ENCODE assay signal across 11 cellular contexts in the genomic region with DNA sequence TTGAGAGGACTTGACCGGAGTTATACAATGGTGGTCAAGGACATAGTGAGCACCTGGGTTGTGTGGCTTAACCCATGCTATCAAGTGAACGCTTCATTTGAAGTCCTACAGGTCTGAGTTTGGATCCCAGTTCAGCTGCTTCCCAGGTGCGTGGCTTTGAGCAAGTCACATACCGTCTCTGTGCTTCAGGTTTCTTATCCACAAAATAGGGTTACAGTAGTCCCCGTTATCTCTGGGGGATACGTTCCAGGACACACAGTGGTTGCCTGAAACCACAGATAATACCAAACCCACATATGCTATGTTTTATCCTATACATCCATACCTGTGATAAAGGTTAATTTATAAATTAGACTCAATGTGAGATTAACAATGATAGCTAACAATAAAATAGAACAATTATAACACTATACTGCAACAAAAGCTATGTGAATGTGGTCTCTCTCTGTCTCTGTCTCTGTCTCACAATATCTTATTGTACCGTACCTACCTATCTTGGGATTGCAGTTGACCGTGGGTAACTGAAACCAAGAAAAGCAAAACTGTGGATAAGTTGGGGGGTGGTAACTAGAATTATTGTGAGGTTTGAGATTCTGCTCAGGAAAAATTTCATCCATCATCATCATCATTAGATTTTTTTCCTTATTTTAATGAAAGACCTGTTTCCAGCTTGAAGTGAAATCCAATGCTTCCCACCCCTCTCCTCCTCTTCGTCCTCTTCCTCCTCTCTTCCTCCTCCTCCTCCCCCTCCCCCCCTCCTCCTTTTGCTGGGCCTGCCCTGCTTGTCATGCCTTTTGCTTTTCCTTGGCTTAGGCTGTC. TPM values are rescaled to one million over a fixed set of nuclear protein-coding genes. Genes with fewer than 3 reads are reported as not detected.
DNase-seq lines count a peak whose midpoint lies in the region; ATAC-seq, FAIRE-seq and TF ChIP-seq lines count a peak whose summit lies in the region.
"Had no signal": no experiment of that assay in that cellular context is flagged by ENCODE, and none has a peak within 500 bp of the region (broad histone marks: within the 10 kb centered on the region; RNA-seq: fewer than 3 reads in every experiment).

No MANE protein-coding gene starts in this region.

- intact Hi-C loops in activated CD8-positive, alpha-beta T cell treated with anti-CD3 and anti-CD28 coated beads for 36 hours (cut with micrococcal nuclease) = loop anchor here (2.0 kb wide), 1 partner anchor 21 kb away; no protein-coding TSS in a partner anchor
- intact Hi-C loops in kidney (cut with DNase I) = no loop called here

- peaks cover 21 to 23% of the 10 kb centered on the region in 2 donors for H3K36me3 ChIP-seq in stomach smooth muscle (ENCODE audit: control insufficient read depth in 2 of 2, insufficient read depth in 2 of 2, low read length in 2 of 2)
- peaks cover 16 to 20% of the 10 kb centered on the region in 2 donors for H3K36me3 ChIP-seq in kidney (ENCODE audit: control insufficient read depth in 1 of 2, insufficient read depth in 2 of 2, low read length in 2 of 2)

- no peaks in the 10 kb centered on the region for H3K27me3 Mint-ChIP-seq in activated T-cell treated with anti-CD3 and anti-CD28 coated beads, Interleukin-2, amount 50 U/mL, for 72 hours (ENCODE audit: low read depth)
- H3K27me3 Mint-ChIP-seq in activated CD8-positive, alpha-beta T cell treated with anti-CD3 and anti-CD28 coated beads for 36 hours = peaks cover 2% of the 10 kb centered on the region
- H3K27me3 Mint-ChIP-seq in immature natural killer cell (ENCODE audit: low read depth in 3 of 3) (peaks cover 0 to 7% (median 2%) of the 10 kb centered on the region in 3 donors), mesothelial cell of epicardium (ENCODE audit: low read depth) (no peaks in the 10 kb centered on the region)

- H3K9me3 Mint-ChIP-seq in activated T-cell treated with anti-CD3 and anti-CD28 coated beads, Interleukin-2, amount 50 U/mL, for 72 hours = peaks cover 2 to 7% of the 10 kb centered on the region in 2 donors
- H3K9me3 Mint-ChIP-seq in activated CD8-positive, alpha-beta T cell treated with anti-CD3 and anti-CD28 coated beads for 36 hours = peaks cover 8% of the 10 kb centered on the region
- H3K9me3 Mint-ChIP-seq in immature natural killer cell (no peaks in the 10 kb centered on the region), mesothelial cell of epicardium (no peaks in the 10 kb centered on the region)

- peak overlapping the region; percentile 89 for H3K27ac Mint-ChIP-seq in activated T-cell treated with anti-CD3 and anti-CD28 coated beads, Interleukin-2, amount 50 U/mL, for 72 hours
- peak overlapping the region; percentile 95 for H3K27ac Mint-ChIP-seq in activated CD8-positive, alpha-beta T cell treated with anti-CD3 and anti-CD28 coated beads for 36 hours
- H3K27ac Mint-ChIP-seq in immature natural killer cell = peak overlapping the region; percentile 59 to 95 (median 88)
- no peak overlapping the region for H3K27ac Mint-ChIP-seq in mesothelial cell of epicardium

- CTCF ChIA-PET in activated CD8-positive, alpha-beta T cell treated with anti-CD3 and anti-CD28 coated beads for 36 hours (lab: Charles Lee) = interaction anchor here (0.8 to 17.2 kb wide), 9 partner anchors 10 to 107 kb away, joined by 3 to 216 read pairs (median 3); partner anchors contain the start of gene LBH

- H3K9ac ChIP-seq in stomach smooth muscle (ENCODE audit: low read length in 2 of 2) (no peak overlapping the region), kidney (ENCODE audit: low read length in 2 of 2) (no peak overlapping the region)

- H3K27me3 ChIP-seq in stomach smooth muscle (ENCODE audit: control insufficient read depth in 1 of 2, insufficient read depth in 2 of 2, low read length in 2 of 2) = no peaks in the 10 kb centered on the region

- H3K9me3 ChIP-seq in stomach smooth muscle (ENCODE audit: control insufficient read depth in 2 of 2, low read length in 2 of 2) (no peaks in the 10 kb centered on the region), kidney (ENCODE audit: control insufficient read depth in 1 of 2, low read length in 2 of 2) (no peaks in the 10 kb centered on the region)

- H3K4me1 ChIP-seq in stomach smooth muscle (ENCODE audit: control insufficient read depth, insufficient read depth, low read length) (peaks cover 50% of the 10 kb centered on the region), kidney (ENCODE audit: control insufficient read depth in 1 of 2, insufficient read depth in 1 of 2, low read depth in 1 of 2, low read length in 2 of 2) (peaks cover 16 to 31% of the 10 kb centered on the region in 2 donors)

- DNase-seq in activated T-cell treated with anti-CD3 and anti-CD28 coated beads, Interleukin-2, amount 50 U/mL, for 72 hours = no peak
- DNase-seq in activated T-cell treated with anti-CD3 and anti-CD28 coated beads, Interleukin-2, amount 50 U/mL, for 48 hours = no peak
- DNase-seq in activated CD8-positive, alpha-beta T cell treated with anti-CD3 and anti-CD28 coated beads for 36 hours = no peak
- DNase-seq in immature natural killer cell (no peak), kidney (no peak), mesothelial cell of epicardium (ENCODE audit: low spot score in 2 of 2, unreplicated experiment in 2 of 2) (no peak)
- DNase-seq: EL, KBM-7, NCI-H2029 treated with DMSO at 0.1 percent for 48 hours had no signal

- peak overlapping the region; percentile 46 for H3K27ac ChIP-seq in stomach smooth muscle (ENCODE audit: low read length)
- H3K27ac ChIP-seq in kidney (ENCODE audit: low read depth in 2 of 2, low read length in 2 of 2) = peak overlapping the region in 1 of 2 donors; percentile 51

- FAIRE-seq in kidney (lab: Jason Lieb, UNC) = no peak

- H3K4me1 Mint-ChIP-seq in activated T-cell treated with anti-CD3 and anti-CD28 coated beads, Interleukin-2, amount 50 U/mL, for 72 hours (ENCODE audit: low read depth) = peaks cover 92% of the 10 kb centered on the region
- peaks cover 95% of the 10 kb centered on the region for H3K4me1 Mint-ChIP-seq in activated CD8-positive, alpha-beta T cell treated with anti-CD3 and anti-CD28 coated beads for 36 hours (ENCODE audit: low read depth)
- H3K4me1 Mint-ChIP-seq in immature natural killer cell (peaks cover 89 to 94% of the 10 kb centered on the region in 2 donors), mesothelial cell of epicardium (peaks cover 32% of the 10 kb centered on the region)

- H3K4me3 ChIP-seq in stomach smooth muscle (ENCODE audit: low read length in 2 of 2) (no peak overlapping the region), kidney (ENCODE audit: low read length in 2 of 2) (no peak overlapping the region)

- peaks cover 8 to 40% of the 10 kb centered on the region in 2 donors for H3K36me3 Mint-ChIP-seq in activated T-cell treated with anti-CD3 and anti-CD28 coated beads, Interleukin-2, amount 50 U/mL, for 72 hours (ENCODE audit: insufficient read depth in 2 of 2)
- H3K36me3 Mint-ChIP-seq in activated CD8-positive, alpha-beta T cell treated with anti-CD3 and anti-CD28 coated beads for 36 hours (ENCODE audit: low read depth) = peaks cover 93% of the 10 kb centered on the region
- H3K36me3 Mint-ChIP-seq in immature natural killer cell (peaks cover 17 to 24% (median 19%) of the 10 kb centered on the region in 3 donors), mesothelial cell of epicardium (peaks cover 18% of the 10 kb centered on the region)

- no peak for ATAC-seq in activated T-cell treated with anti-CD3 and anti-CD28 coated beads, Interleukin-2, amount 50 U/mL, for 72 hours (replicated peaks in 1 of 2)
- no peak for ATAC-seq in activated CD8-positive, alpha-beta T cell treated with anti-CD3 and anti-CD28 coated beads for 36 hours
- no peak for ATAC-seq in GM19467 (IDR thresholded peaks at IDR 0.05; ENCODE audit: unreplicated experiment)

- TF ChIP-seq CTCF in activated CD8-positive, alpha-beta T cell treated with anti-CD3 and anti-CD28 coated beads for 36 hours (IDR thresholded peaks at IDR 0.05) = no peak
- no peak for TF ChIP-seq CTCF in kidney (IDR thresholded peaks at IDR 0.05; ENCODE audit: borderline replicate concordance, extremely low read depth, insufficient read depth)
- no peak for TF ChIP-seq CTCF in mesothelial cell of epicardium (IDR thresholded peaks at IDR 0.05; ENCODE audit: unreplicated experiment)

- H3K4me3 Mint-ChIP-seq in activated T-cell treated with anti-CD3 and anti-CD28 coated beads, Interleukin-2, amount 50 U/mL, for 72 hours = peak overlapping the region in 1 of 2 donors; percentile 64
- H3K4me3 Mint-ChIP-seq in activated CD8-positive, alpha-beta T cell treated with anti-CD3 and anti-CD28 coated beads for 36 hours = peak overlapping the region; percentile 53
- H3K4me3 Mint-ChIP-seq in immature natural killer cell (peak overlapping the region in 3 of 5 donors; percentile 74 to 75 (median 75)), mesothelial cell of epicardium (no peak overlapping the region)

- POLR2A ChIA-PET in activated CD8-positive, alpha-beta T cell treated with anti-CD3 and anti-CD28 coated beads for 36 hours (lab: Charles Lee) = interaction anchor here (0.6 to 23.4 kb wide), 7 partner anchors 8 to 170 kb away, joined by 3 to 440 read pairs (median 4); partner anchors contain the start of gene LBH

RNA-seq across cellular contexts. Expression of gene LBH, which starts 22.7 kb away (rescaled TPM):
- 100 to 1,000 TPM; 129 to 133 TPM for total RNA-seq in activated T-cell treated with anti-CD3 and anti-CD28 coated beads, Interleukin-2, amount 50 U/mL, for 72 hours
- total RNA-seq in activated CD8-positive, alpha-beta T cell treated with anti-CD3 and anti-CD28 coated beads for 36 hours = 100 to 1,000 TPM; 127 to 130 TPM
- polyA plus RNA-seq in immature natural killer cell (100 to 1,000 TPM; 101 to 137 (median 129) TPM), kidney (ENCODE audit: insufficient read depth, low read depth, low replicate concordance) (27.2 TPM)
- total RNA-seq in kidney (81.9 TPM), mesothelial cell of epicardium (41.0 to 48.8 TPM (median 44.5 TPM) in 3 replicates)
